In the genomic region with DNA sequence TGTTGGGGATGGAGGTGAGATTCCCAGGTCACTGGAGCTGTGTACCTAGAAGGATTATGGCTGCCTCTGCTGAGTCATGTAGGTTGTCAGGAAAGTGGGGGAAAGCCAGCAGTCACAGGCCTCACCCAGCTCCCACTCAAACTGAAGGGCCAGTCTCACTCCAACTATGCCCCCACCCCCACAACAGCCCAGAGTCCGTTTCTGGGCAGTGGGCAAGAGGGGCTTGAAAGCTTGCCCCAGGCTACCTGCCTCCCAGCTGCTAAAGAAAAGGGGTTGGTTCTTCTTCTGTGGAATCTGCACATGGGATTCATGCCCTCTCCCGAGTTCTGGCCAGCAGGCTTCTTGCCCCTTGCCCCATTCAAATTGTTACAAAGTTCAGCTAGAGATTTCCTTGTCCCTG, we compare ENCODE assay signal across 11 cellular contexts.
"Had no signal": no experiment of that assay in that cellular context is flagged by ENCODE, and none has a peak within 500 bp of the region (broad histone marks: within the 10 kb centered on the region; RNA-seq: fewer than 3 reads in every experiment).

No MANE protein-coding gene starts in this region.

- H3K36me3 ChIP-seq: HAP-1 had no signal

- H3K27ac Mint-ChIP-seq: HFFc6 had no signal

- DNase-seq: GM23248, GOT3, H7, H9, HCEC 1CT, HFFc6 had no signal

- H3K4me1 Mint-ChIP-seq: GM23338 had no signal

- H3K9me3 Mint-ChIP-seq: HFFc6 had no signal

- H3K4me3 Mint-ChIP-seq: GM23338, H9, HFFc6 had no signal

- H3K4me3 ChIP-seq: GM23248, GM23338, HAP-1 had no signal

- H3K27ac ChIP-seq: GM23248 had no signal

- H3K4me2 ChIP-seq: GM23338 had no signal

- H2AFZ ChIP-seq: GM23248, GM23338 had no signal

- FAIRE-seq: H1, H54 had no signal

- H3K9ac ChIP-seq: GM23248 had no signal

- ATAC-seq: GM23338, HCT116 had no signal

- H3K9me3 ChIP-seq: HAP-1 had no signal
